In genomic region chr15:99969261-99969960, GRCh38 we compare ENCODE assay signal across 26 cellular contexts.
"Had no signal": no experiment of that assay in that cellular context is flagged by ENCODE, and none has a peak within 500 bp of the region (broad histone marks: within the 10 kb centered on the region; RNA-seq: fewer than 3 reads in every experiment).

No MANE protein-coding gene starts in this region.

- H3K4me3 Mint-ChIP-seq: activated naive CD8-positive, alpha-beta T cell; activated T-helper 1 cell treated with anti-CD3 and anti-CD28 coated beads, Interleukin-12 subunit alpha, Interleukin-12 subunit beta, Interleukin-2, Interleukin-4 antibody, amounts not matched to agents 30 ng/mL and 10 ng/mL and 1 ng/mL, durations not matched to agents 14 hours and 24 hours and 36 hours; naive thymus-derived CD4-positive, alpha-beta T cell; stimulated activated memory B cell treated with anti-CD40 and anti-IgM and Interleukin-4, amounts not matched to agents 10 μg/mL and 1 μg/mL and 100 μg/mL, for 72 hours; stimulated activated naive CD8-positive, alpha-beta T cell treated with anti-CD3 and anti-CD28 coated beads, Interleukin-15, amount 100 ng/mL, for 72 hours had no signal

- H3K4me3 ChIP-seq: colonic mucosa, dorsolateral prefrontal cortex, tibial artery had no signal

- H3K9me3 ChIP-seq: colonic mucosa, tibial artery had no signal

- H3K36me3 Mint-ChIP-seq: activated naive CD8-positive, alpha-beta T cell; stimulated activated memory B cell treated with anti-CD40 and anti-IgM and Interleukin-4, amounts not matched to agents 10 μg/mL and 1 μg/mL and 100 μg/mL, for 72 hours had no signal

- H3K27ac Mint-ChIP-seq: activated naive CD8-positive, alpha-beta T cell; activated T-helper 1 cell treated with anti-CD3 and anti-CD28 coated beads, Interleukin-12 subunit alpha, Interleukin-12 subunit beta, Interleukin-2, Interleukin-4 antibody, amounts not matched to agents 30 ng/mL and 10 ng/mL and 1 ng/mL, durations not matched to agents 14 hours and 24 hours and 36 hours; naive thymus-derived CD4-positive, alpha-beta T cell; progenitor cell of endocrine pancreas; stimulated activated memory B cell treated with anti-CD40 and anti-IgM and Interleukin-4, amounts not matched to agents 10 μg/mL and 1 μg/mL and 100 μg/mL, for 72 hours; stimulated activated naive CD8-positive, alpha-beta T cell treated with anti-CD3 and anti-CD28 coated beads, Interleukin-15, amount 100 ng/mL, for 72 hours had no signal

- H3K27me3 Mint-ChIP-seq: activated naive CD8-positive, alpha-beta T cell; naive thymus-derived CD4-positive, alpha-beta T cell; stimulated activated naive CD8-positive, alpha-beta T cell treated with anti-CD3 and anti-CD28 coated beads, Interleukin-15, amount 100 ng/mL, for 72 hours had no signal

- H3K9me3 Mint-ChIP-seq: activated T-helper 1 cell treated with anti-CD3 and anti-CD28 coated beads, Interleukin-12 subunit alpha, Interleukin-12 subunit beta, Interleukin-2, Interleukin-4 antibody, amounts not matched to agents 30 ng/mL and 10 ng/mL and 1 ng/mL, durations not matched to agents 14 hours and 24 hours and 36 hours; naive thymus-derived CD4-positive, alpha-beta T cell; stimulated activated memory B cell treated with anti-CD40 and anti-IgM and Interleukin-4, amounts not matched to agents 10 μg/mL and 1 μg/mL and 100 μg/mL, for 72 hours; stimulated activated naive CD8-positive, alpha-beta T cell treated with anti-CD3 and anti-CD28 coated beads, Interleukin-15, amount 100 ng/mL, for 72 hours had no signal

- DNase-seq: activated CD4-positive, alpha-beta T cell treated with anti-CD3 and anti-CD28 coated beads for 4 hours; activated CD4-positive, alpha-beta T cell treated with anti-CD3 and anti-CD28 coated beads, Interleukin-2, amount 50 U/mL, for 4 hours; activated naive CD4-positive, alpha-beta T cell; activated T-cell treated with anti-CD3 and anti-CD28 coated beads for 4 hours; anterior cingulate cortex; colonic mucosa; foreskin fibroblast; hippocampal formation; midbrain; naive thymus-derived CD4-positive, alpha-beta T cell; small intestine; stimulated activated CD4-positive, alpha-beta T cell treated with anti-CD3 and anti-CD28 coated beads, Interleukin-1b, Interleukin-23, amount 100 ng/mL, for 48 hours; stimulated activated CD4-positive, alpha-beta T cell treated with anti-CD3 and anti-CD28 coated beads, Interleukin-4, amount 100 ng/mL, for 4 hours; stimulated activated CD8-positive, alpha-beta memory T cell treated with anti-CD3 and anti-CD28 coated beads, Interleukin-4, amount 100 ng/mL, for 48 hours; stimulated activated naive CD8-positive, alpha-beta T cell treated with anti-CD3 and anti-CD28 coated beads, Interleukin-15, amount 100 ng/mL, for 72 hours; substantia nigra; T-helper 1 cell had no signal

- H3K4me1 Mint-ChIP-seq: naive thymus-derived CD4-positive, alpha-beta T cell; stimulated activated memory B cell treated with anti-CD40 and anti-IgM and Interleukin-4, amounts not matched to agents 10 μg/mL and 1 μg/mL and 100 μg/mL, for 72 hours; stimulated activated naive CD8-positive, alpha-beta T cell treated with anti-CD3 and anti-CD28 coated beads, Interleukin-15, amount 100 ng/mL, for 72 hours had no signal

- ATAC-seq: esophagus mucosa; naive thymus-derived CD4-positive, alpha-beta T cell; sciatic nerve; stimulated activated memory B cell treated with anti-CD40 and anti-IgM and Interleukin-4, amounts not matched to agents 10 μg/mL and 1 μg/mL and 100 μg/mL, for 72 hours; stimulated activated naive CD8-positive, alpha-beta T cell treated with anti-CD3 and anti-CD28 coated beads, Interleukin-15, amount 100 ng/mL, for 72 hours had no signal

- H3K4me1 ChIP-seq: colonic mucosa, tibial artery had no signal

- H3K27ac ChIP-seq: colonic mucosa, dorsolateral prefrontal cortex, tibial artery, VCaP had no signal

- H3K36me3 ChIP-seq: colonic mucosa had no signal

- H3K27me3 ChIP-seq: colonic mucosa, tibial artery had no signal
